ENCODE assay signal across 20 cellular contexts in genomic region chr15:29969587-29970401, GRCh38.
DNase-seq lines count a peak whose midpoint lies in the region; TF ChIP-seq lines count a peak whose summit lies in the region.
"Had no signal": no experiment of that assay in that cellular context is flagged by ENCODE, and none has a peak within 500 bp of the region (broad histone marks: within the 10 kb centered on the region; RNA-seq: fewer than 3 reads in every experiment).

No MANE protein-coding gene starts in this region.

- H3K9me3 Mint-ChIP-seq in nephron = peaks cover 22% of the 10 kb centered on the region
- H3K9me3 Mint-ChIP-seq: activated CD4-positive, alpha-beta T cell treated with anti-CD3 and anti-CD28 coated beads, Interleukin-2, amount 10 ng/mL, durations not matched to agents 7 days and 5 days; activated naive CD4-positive, alpha-beta T cell treated with anti-CD3 and anti-CD28 coated beads, Interleukin-2, amount 10 ng/mL, durations not matched to agents 7 days and 5 days had no signal

- no peaks in the 10 kb centered on the region for H3K36me3 Mint-ChIP-seq in nephron (ENCODE audit: low read depth)
- H3K36me3 Mint-ChIP-seq: activated naive CD4-positive, alpha-beta T cell treated with anti-CD3 and anti-CD28 coated beads, Interleukin-2, amount 10 ng/mL, durations not matched to agents 7 days and 5 days; CD4-positive, CD25-positive, alpha-beta regulatory T cell; naive B cell had no signal

- no peaks in the 10 kb centered on the region for H3K36me3 ChIP-seq in HEK293 (ENCODE audit: control insufficient read depth in 2 of 2, insufficient read depth in 1 of 2, low read length in 2 of 2)
- H3K36me3 ChIP-seq: WERI-Rb-1 had no signal

- H3K4me3 Mint-ChIP-seq in nephron = peak overlapping the region; percentile 74 to 86 (median 82)
- H3K4me3 Mint-ChIP-seq: activated CD4-positive, alpha-beta T cell treated with anti-CD3 and anti-CD28 coated beads, Interleukin-2, amount 10 ng/mL, durations not matched to agents 7 days and 5 days; activated CD8-positive, alpha-beta memory T cell treated with anti-CD3 and anti-CD28 coated beads, Interleukin-2, amount 10 ng/mL, durations not matched to agents 7 days and 5 days; activated naive CD4-positive, alpha-beta T cell treated with anti-CD3 and anti-CD28 coated beads, Interleukin-2, amount 10 ng/mL, durations not matched to agents 7 days and 5 days; CD4-positive, CD25-positive, alpha-beta regulatory T cell; naive B cell had no signal

- peaks cover 76% of the 10 kb centered on the region for H3K27me3 Mint-ChIP-seq in nephron (ENCODE audit: low read depth)

- POLR2A ChIA-PET in HEK293 (lab: Yijun Ruan, JAX) = no interaction called here

- no peaks in the 10 kb centered on the region for H3K4me1 ChIP-seq in HEK293 (ENCODE audit: control insufficient read depth, insufficient read depth, low read length)
- H3K4me1 ChIP-seq: parathyroid adenoma had no signal

- peak; percentile 47 for DNase-seq in dermis blood vessel endothelial cell
- DNase-seq in superior temporal gyrus (ENCODE audit: extremely low spot score) = peak; percentile 84
- DNase-seq in NCI-H128 (lab: John Stamatoyannopoulos, UW; ENCODE audit: unreplicated experiment) = no peak
- DNase-seq in NCI-H524 treated with DMSO at 0.1 percent for 48 hours (lab: John Stamatoyannopoulos, UW) = no peak
- no peak for DNase-seq in RKO (ENCODE audit: low spot score)
- DNase-seq: activated CD4-positive, alpha-beta T cell treated with anti-CD3 and anti-CD28 coated beads, Interleukin-2, amount 10 ng/mL, durations not matched to agents 7 days and 5 days; activated CD8-positive, alpha-beta memory T cell treated with anti-CD3 and anti-CD28 coated beads, Interleukin-2, amount 10 ng/mL, durations not matched to agents 7 days and 5 days; activated naive CD4-positive, alpha-beta T cell treated with anti-CD3 and anti-CD28 coated beads, Interleukin-2, amount 10 ng/mL, durations not matched to agents 7 days and 5 days; activated T-cell treated with anti-CD3 and anti-CD28 coated beads, Interleukin-2, amount 50 U/mL, for 72 hours; CD4-positive, CD25-positive, alpha-beta regulatory T cell; DMS153; IMR-90; naive B cell; NCI-H2029 treated with DMSO at 0.1 percent for 48 hours; NCI-H226; NCI-H748 treated with DMSO at 0.1 percent for 48 hours had no signal

- no peak overlapping the region for H3K27ac ChIP-seq in HEK293 (ENCODE audit: extremely low read depth, low read depth, low read length)
- H3K27ac ChIP-seq: parathyroid adenoma, WERI-Rb-1 had no signal

- no peak overlapping the region for H3K4me3 ChIP-seq in HEK293 (ENCODE audit: low read depth, low read length)

- H3K27ac Mint-ChIP-seq in nephron = no peak overlapping the region
- H3K27ac Mint-ChIP-seq: activated CD4-positive, alpha-beta T cell treated with anti-CD3 and anti-CD28 coated beads, Interleukin-2, amount 10 ng/mL, durations not matched to agents 7 days and 5 days; activated naive CD4-positive, alpha-beta T cell treated with anti-CD3 and anti-CD28 coated beads, Interleukin-2, amount 10 ng/mL, durations not matched to agents 7 days and 5 days; activated T-cell treated with anti-CD3 and anti-CD28 coated beads, Interleukin-2, amount 50 U/mL, for 72 hours; CD4-positive, CD25-positive, alpha-beta regulatory T cell; naive B cell had no signal

- no peak for TF ChIP-seq CTCF in HEK293 (tag by site-specific recombination; IDR thresholded peaks at IDR 0.05)
- no peak for TF ChIP-seq CTCF in nephron (IDR thresholded peaks at IDR 0.05; ENCODE audit: unreplicated experiment in 3 of 3)

- H3K4me1 Mint-ChIP-seq in nephron = no peaks in the 10 kb centered on the region
- H3K4me1 Mint-ChIP-seq: CD4-positive, CD25-positive, alpha-beta regulatory T cell; naive B cell had no signal

- no peaks in the 10 kb centered on the region for H3K9me3 ChIP-seq in HEK293 (ENCODE audit: control insufficient read depth, insufficient read depth, low read depth, low read length)

- CTCF ChIA-PET in HEK293 (lab: Yijun Ruan, JAX) = interaction anchor here (0.6 to 1.0 kb wide), 2 partner anchors 44 to 66 kb away, joined by 3 read pairs; no protein-coding TSS in a partner anchor

TF ChIP-seq in HEK293, 187 proteins besides CTCF, POLR2A, EP300 and RAD21:
- TF ChIP-seq MYNN (tag by site-specific recombination; IDR thresholded peaks at IDR 0.05; ENCODE audit: borderline replicate concordance) = no peak
- TF ChIP-seq ZNF350 (tag by site-specific recombination; IDR thresholded peaks at IDR 0.05) = no peak
- peak; percentile 39; the same call in 1 of the 2 replicates for TF ChIP-seq PRDM1 (tag by site-specific recombination; IDR thresholded peaks at IDR 0.05)

Comparison
In these comparisons a context has a peak if more than half of its experiments do, and no peak if none do; other contexts are left out.
1. DNase-seq: peak in dermis blood vessel endothelial cell (single experiment) and superior temporal gyrus (single experiment); none in NCI-H128 (single experiment), NCI-H524 treated with DMSO at 0.1 percent for 48 hours (single experiment) and RKO (single experiment).